ENCODE assay signal across 9 cellular contexts in the genomic region with DNA sequence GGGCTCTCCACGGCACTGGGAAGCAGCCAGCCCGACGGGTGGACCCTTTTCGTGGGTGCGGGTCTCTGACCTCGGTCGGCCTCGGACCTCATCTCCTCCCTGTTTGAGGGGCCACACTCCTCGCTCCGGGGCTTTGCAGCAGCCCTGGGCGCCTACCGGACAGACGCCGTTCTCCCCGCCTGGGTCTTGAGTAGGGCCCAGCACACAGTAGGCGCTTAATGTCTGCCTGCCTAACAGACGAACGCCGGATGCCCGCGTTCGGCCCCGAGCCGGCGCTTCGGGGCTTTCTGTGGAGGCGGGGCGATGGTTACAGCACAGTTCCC. TPM values are rescaled to one million over a fixed set of nuclear protein-coding genes. Genes with fewer than 3 reads are reported as not detected.
A peak's percentile ranks its signal among the peaks of the same experiment; 100 is the strongest.
DNase-seq lines count a peak whose midpoint lies in the region; ATAC-seq and TF ChIP-seq lines count a peak whose summit lies in the region.
"Had no signal": no experiment of that assay in that cellular context is flagged by ENCODE, and none has a peak within 500 bp of the region (broad histone marks: within the 10 kb centered on the region; RNA-seq: fewer than 3 reads in every experiment).

No MANE protein-coding gene starts in this region.

- H3K27ac ChIP-seq in heart right ventricle (peak overlapping the region in 9 of 10 donors; percentile 78 to 96 (median 90)), right atrium auricular region (peak overlapping the region; percentile 91 to 94), spleen (peak overlapping the region; percentile 89 to 96 (median 92))

- H3K27me3 ChIP-seq in heart right ventricle, result no peaks in the 10 kb centered on the region
- no peaks in the 10 kb centered on the region for H3K27me3 ChIP-seq in right atrium auricular region
- H3K27me3 ChIP-seq in spleen (replicated peaks in 1 of 7), result no peaks in the 10 kb centered on the region

- H3K36me3 ChIP-seq in heart right ventricle, result peaks cover 0 to 11% (median 0%) of the 10 kb centered on the region in 9 donors
- H3K36me3 ChIP-seq in right atrium auricular region, result no peaks in the 10 kb centered on the region
- H3K36me3 ChIP-seq in spleen, result peaks cover 0 to 18% (median 3%) of the 10 kb centered on the region in 6 donors

- intact Hi-C loops in heart right ventricle (cut with DNase I) (loop anchor here in 4 of 10 donors (2.0 to 10.0 kb wide), 5 partner anchors 115 to 455 kb away; partner anchors contain the start of gene SURF6 (in 1 of the 4)), Right ventricle myocardium superior (cut with DNase I) (no loop called here), spleen (cut with DNase I; ENCODE audit: low total_unique reads) (loop anchor here (10.0 kb wide), 1 partner anchor 55 kb away; the partner anchor contains the start of gene GFI1B)

- peaks cover 9 to 41% (median 29%) of the 10 kb centered on the region in 9 donors for H3K4me1 ChIP-seq in heart right ventricle
- peaks cover 0 to 35% of the 10 kb centered on the region in 2 donors for H3K4me1 ChIP-seq in right atrium auricular region
- H3K4me1 ChIP-seq in spleen, result peaks cover 19 to 61% (median 46%) of the 10 kb centered on the region in 6 donors

- WGBS in heart right ventricle, 2 donors, result 0% methylated on average over 28 of the region's 28 CpGs
- WGBS in spleen, 5 donors, result 0 to 1% (median 0%) methylated on average over 12 to 28 of the region's 28 CpGs

- H3K9me3 ChIP-seq in heart right ventricle (no peaks in the 10 kb centered on the region), right atrium auricular region (no peaks in the 10 kb centered on the region), spleen (no peaks in the 10 kb centered on the region)

- TF ChIP-seq POLR2A in spleen (IDR thresholded peaks at IDR 0.05), result no peak

- H3K4me3 ChIP-seq in heart right ventricle (peak overlapping the region; percentile 67 to 99 (median 82)), WI38 (ENCODE audit: low read depth, low read length) (peak overlapping the region; percentile 96), right atrium auricular region (peak overlapping the region; percentile 79 to 83), spleen (peak overlapping the region; percentile 71 to 100 (median 86))

- peak in 1 of 2 donors; percentile 21 for DNase-seq in heart right ventricle
- no peak for DNase-seq in Right ventricle myocardium superior
- no peak for DNase-seq in right atrium auricular region (ENCODE audit: low spot score)
- DNase-seq in spleen, result no peak
- DNase-seq in middle frontal gyrus (ENCODE audit: extremely low spot score, low spot score), result no peak
- no peak for DNase-seq in ecto neural progenitor cell (ENCODE audit: low spot score)

- no peak for TF ChIP-seq CTCF in heart right ventricle (IDR thresholded peaks at IDR 0.05)
- TF ChIP-seq CTCF in WI38 (IDR thresholded peaks at IDR 0.05; ENCODE audit: low read depth, low read length), result no peak
- TF ChIP-seq CTCF in right atrium auricular region (IDR thresholded peaks at IDR 0.05), result no peak
- no peak for TF ChIP-seq CTCF in spleen (IDR thresholded peaks at IDR 0.05 in 8 of 11, conservative IDR thresholded peaks at IDR 0.05 in 3 of 11)

- ATAC-seq in heart right ventricle (peak in 6 of 8 donors; percentile 0 to 35 (median 6)), Right ventricle myocardium superior (ENCODE audit: poor library complexity) (no peak), HG02798 (IDR thresholded peaks at IDR 0.05; ENCODE audit: poor library complexity, unreplicated experiment) (no peak)

RNA-seq across cellular contexts. Expression of gene GTF3C5, which starts 0.8 kb away (rescaled TPM):
- 10 to 100 TPM; 29.4 to 44.4 (median 35.2) TPM for total RNA-seq in heart right ventricle
- 10 to 100 TPM; 41.5 to 79.1 TPM for polyA plus RNA-seq in heart right ventricle
- total RNA-seq in Right ventricle myocardium superior, result 49.0 TPM
- total RNA-seq in right atrium auricular region, result 10 to 100 TPM; 30.5 to 31.1 TPM
- total RNA-seq in spleen, result 10 to 100 TPM; 40.5 to 64.4 (median 47.6) TPM
- 10 to 100 TPM; 34.9 to 52.5 (median 44.4) TPM for polyA plus RNA-seq in spleen

RNA-seq across cellular contexts. Expression of gene CEL, which starts 31.8 kb away (rescaled TPM):
- total RNA-seq in heart right ventricle, result 10 to 100 TPM in 1 of 10 donors, 1 to 10 TPM in 9; 1.9 to 10.1 (median 2.8) TPM
- 1 to 10 TPM; 1.5 to 3.2 TPM for polyA plus RNA-seq in heart right ventricle
- total RNA-seq in Right ventricle myocardium superior, result 7.3 TPM
- total RNA-seq in right atrium auricular region, result 1 to 10 TPM in 1 of 2 donors, under 1 TPM in 1; 0.94 to 1.9 TPM
- 1 to 10 TPM in 3 of 7 donors, under 1 TPM in 2, not detected in 2; 0.58 to 5.3 (median 1.9) TPM for total RNA-seq in spleen
- under 1 TPM; 0.46 to 0.67 (median 0.55) TPM for polyA plus RNA-seq in spleen

RNA-seq across cellular contexts. Expression of gene GFI1B, which starts 51.5 kb away (rescaled TPM):
- total RNA-seq in heart right ventricle (under 1 TPM in 7 of 10 donors, not detected in 3; 0.11 to 0.49 (median 0.33) TPM), Right ventricle myocardium superior (not detected), right atrium auricular region (under 1 TPM in 1 of 2 donors, not detected in 1; 0.35 TPM), spleen (1 to 10 TPM; 1.5 to 4.0 (median 3.0) TPM)
- polyA plus RNA-seq in heart right ventricle (under 1 TPM in 1 of 2 donors, not detected in 1; 0.06 TPM), spleen (under 1 TPM; 0.14 to 0.20 (median 0.19) TPM)
- total RNA-seq: glomerular endothelial cell had no signal

Comparison
In these comparisons a context has a peak if more than half of its experiments do, and no peak if none do; other contexts are left out.
1. ATAC-seq: peak in heart right ventricle (6 of 8); none in Right ventricle myocardium superior (single experiment) and HG02798 (single experiment).
2. Peak in every context shown above with its lines, with median percentiles within 50 percentile points of each other: H3K27ac ChIP-seq and H3K4me3 ChIP-seq.